16 cellular contexts compared by ENCODE assay signal in genomic region chr5:159850192-159850573, GRCh38.
DNase-seq lines count a peak whose midpoint lies in the region; ATAC-seq, FAIRE-seq and TF ChIP-seq lines count a peak whose summit lies in the region.
"Had no signal": no experiment of that assay in that cellular context is flagged by ENCODE, and none has a peak within 500 bp of the region (broad histone marks: within the 10 kb centered on the region; RNA-seq: fewer than 3 reads in every experiment).

No MANE protein-coding gene starts in this region.

- CTCF ChIA-PET in Panc1 (lab: Charles Lee): no interaction called here
- CTCF ChIA-PET in HepG2 (lab: Yijun Ruan, JAX; ENCODE audit: low intra/inter-chr PET ratio, low total read pairs): no interaction called here

- no peaks in the 10 kb centered on the region for H3K36me3 Mint-ChIP-seq in activated T-helper 1 cell treated with anti-CD3 and anti-CD28 coated beads, Interleukin-12 subunit alpha, Interleukin-12 subunit beta, Interleukin-2, Interleukin-4 antibody, amounts not matched to agents 30 ng/mL and 10 ng/mL and 1 ng/mL, durations not matched to agents 14 hours and 24 hours and 36 hours (ENCODE audit: low read depth)

- POLR2A ChIA-PET in Panc1 (lab: Charles Lee): no interaction called here
- POLR2A ChIA-PET in HepG2 (lab: Yijun Ruan, JAX): no interaction called here

- peak; percentile 84 for ATAC-seq in Panc1
- ATAC-seq in HepG2: no peak
- ATAC-seq: right cardiac atrium, upper lobe of right lung had no signal

- DNase-seq in ELR (ENCODE audit: low read depth) (peak; percentile 94), Panc1 (ENCODE audit: low read depth, low spot score) (no peak), fibroblast of mammary gland (ENCODE audit: low read depth) (peak; percentile 90), skeletal muscle cell (ENCODE audit: low read depth) (peak; percentile 74), pons (ENCODE audit: low spot score) (no peak), GDM1 (lab: John Stamatoyannopoulos, UW) (no peak), HepG2 (ENCODE audit: low spot score) (no peak)
- no peak for DNase-seq in activated T-helper 1 cell treated with anti-CD3 and anti-CD28 coated beads, Interleukin-12 subunit alpha, Interleukin-12 subunit beta, Interleukin-2, Interleukin-4 antibody, amounts not matched to agents 30 ng/mL and 10 ng/mL and 1 ng/mL, durations not matched to agents 14 hours and 24 hours and 36 hours (ENCODE audit: low spot score)
- DNase-seq: activated CD4-positive, alpha-beta T cell treated with anti-CD3 and anti-CD28 coated beads, Interleukin-2, amount 10 ng/mL, durations not matched to agents 24 days and 14 days; activated gamma-delta T cell treated with Interleukin-2 at 50 U/mL for 16 hours; cortex of kidney; midbrain; right cardiac atrium; SIG-M5; upper lobe of right lung had no signal

- TF ChIP-seq EP300 in HepG2 (IDR thresholded peaks at IDR 0.05; ENCODE audit: low read depth in 2 of 2, low read length in 2 of 2): no peak
- TF ChIP-seq EP300 in HepG2 (CRISPR knock-in tag; IDR thresholded peaks at IDR 0.05; ENCODE audit: borderline replicate concordance): no peak

- H3K27ac Mint-ChIP-seq in activated T-helper 1 cell treated with anti-CD3 and anti-CD28 coated beads, Interleukin-12 subunit alpha, Interleukin-12 subunit beta, Interleukin-2, Interleukin-4 antibody, amounts not matched to agents 30 ng/mL and 10 ng/mL and 1 ng/mL, durations not matched to agents 14 hours and 24 hours and 36 hours: no peak overlapping the region
- H3K27ac Mint-ChIP-seq: activated CD4-positive, alpha-beta T cell treated with anti-CD3 and anti-CD28 coated beads, Interleukin-2, amount 10 ng/mL, durations not matched to agents 24 days and 14 days had no signal

- H3K9me3 ChIP-seq in Panc1 (ENCODE audit: control insufficient read depth, insufficient read depth, low read depth, low read length): no peaks in the 10 kb centered on the region
- no peaks in the 10 kb centered on the region for H3K9me3 ChIP-seq in HepG2 (ENCODE audit: low read length)
- H3K9me3 ChIP-seq: upper lobe of right lung had no signal

- intact Hi-C loops in Panc1 (cut with micrococcal nuclease; ENCODE audit: unreplicated experiment) (no loop called here), HepG2 (cut with micrococcal nuclease; ENCODE audit: unreplicated experiment) (no loop called here)
- intact Hi-C loops in activated T-helper 1 cell treated with anti-CD3 and anti-CD28 coated beads, Interleukin-12 subunit alpha, Interleukin-12 subunit beta, Interleukin-2, Interleukin-4 antibody, amounts not matched to agents 30 ng/mL and 10 ng/mL and 1 ng/mL, durations not matched to agents 14 hours and 24 hours and 36 hours (cut with micrococcal nuclease): no loop called here

- H3K36me3 ChIP-seq in Panc1 (ENCODE audit: control insufficient read depth, insufficient read depth, low read length) (no peaks in the 10 kb centered on the region), HepG2 (replicated peaks in 1 of 2; ENCODE audit: control insufficient read depth in 1 of 2, insufficient read depth in 2 of 2, low read length in 2 of 2) (no peaks in the 10 kb centered on the region)
- H3K36me3 ChIP-seq: upper lobe of right lung had no signal

- no peak overlapping the region for H3K4me3 Mint-ChIP-seq in activated T-helper 1 cell treated with anti-CD3 and anti-CD28 coated beads, Interleukin-12 subunit alpha, Interleukin-12 subunit beta, Interleukin-2, Interleukin-4 antibody, amounts not matched to agents 30 ng/mL and 10 ng/mL and 1 ng/mL, durations not matched to agents 14 hours and 24 hours and 36 hours
- H3K4me3 Mint-ChIP-seq: activated CD4-positive, alpha-beta T cell treated with anti-CD3 and anti-CD28 coated beads, Interleukin-2, amount 10 ng/mL, durations not matched to agents 24 days and 14 days had no signal

- no peaks in the 10 kb centered on the region for H3K79me2 ChIP-seq in HepG2 (ENCODE audit: insufficient read depth, low read length)
- H3K79me2 ChIP-seq: hepatocyte had no signal

- no peak overlapping the region for H2AFZ ChIP-seq in HepG2 (ENCODE audit: low read length)
- H2AFZ ChIP-seq: hepatocyte had no signal

- TF ChIP-seq CTCF in Panc1 (IDR thresholded peaks at IDR 0.05) (no peak), fibroblast of mammary gland (conservative IDR thresholded peaks at IDR 0.05; ENCODE audit: control insufficient read depth, insufficient read depth, low read depth, low read length) (no peak), HepG2 (CRISPR knock-in tag; IDR thresholded peaks at IDR 0.05) (no peak)

- TF ChIP-seq RAD21 in HepG2 (CRISPR knock-in tag; IDR thresholded peaks at IDR 0.05): no peak

- peaks cover 11% of the 10 kb centered on the region; the same call in 1 of the 2 replicates for H3K4me1 ChIP-seq in Panc1 (ENCODE audit: control insufficient read depth, insufficient read depth, low read length)
- H3K4me1 ChIP-seq in HepG2 (ENCODE audit: insufficient read depth, low read length): no peaks in the 10 kb centered on the region
- H3K4me1 ChIP-seq: upper lobe of right lung had no signal

- no peaks in the 10 kb centered on the region for H3K4me1 Mint-ChIP-seq in activated T-helper 1 cell treated with anti-CD3 and anti-CD28 coated beads, Interleukin-12 subunit alpha, Interleukin-12 subunit beta, Interleukin-2, Interleukin-4 antibody, amounts not matched to agents 30 ng/mL and 10 ng/mL and 1 ng/mL, durations not matched to agents 14 hours and 24 hours and 36 hours (ENCODE audit: low read depth)
- H3K4me1 Mint-ChIP-seq: activated CD4-positive, alpha-beta T cell treated with anti-CD3 and anti-CD28 coated beads, Interleukin-2, amount 10 ng/mL, durations not matched to agents 24 days and 14 days had no signal

- H3K27ac ChIP-seq in Panc1 (ENCODE audit: low read length): 0 out of 2 replicates have a peak overlapping the region, but pooled peaks have one; percentile 39
- no peak overlapping the region for H3K27ac ChIP-seq in HepG2 (ENCODE audit: extremely low read length, insufficient read depth, low read length)
- H3K27ac ChIP-seq: hepatocyte, upper lobe of right lung had no signal

- H3K4me2 ChIP-seq in HepG2 (ENCODE audit: low read depth, low read length): no peak overlapping the region
- H3K4me2 ChIP-seq: hepatocyte had no signal

- no peak for FAIRE-seq in HepG2 (lab: Jason Lieb, UNC)

- peaks cover 3% of the 10 kb centered on the region for H3K27me3 Mint-ChIP-seq in activated T-helper 1 cell treated with anti-CD3 and anti-CD28 coated beads, Interleukin-12 subunit alpha, Interleukin-12 subunit beta, Interleukin-2, Interleukin-4 antibody, amounts not matched to agents 30 ng/mL and 10 ng/mL and 1 ng/mL, durations not matched to agents 14 hours and 24 hours and 36 hours (ENCODE audit: insufficient read depth)

- H3K9me3 Mint-ChIP-seq in activated T-helper 1 cell treated with anti-CD3 and anti-CD28 coated beads, Interleukin-12 subunit alpha, Interleukin-12 subunit beta, Interleukin-2, Interleukin-4 antibody, amounts not matched to agents 30 ng/mL and 10 ng/mL and 1 ng/mL, durations not matched to agents 14 hours and 24 hours and 36 hours: no peaks in the 10 kb centered on the region

- H3K9ac ChIP-seq in HepG2 (ENCODE audit: insufficient read depth, low read depth, low read length): no peak overlapping the region

- H3K27me3 ChIP-seq in Panc1 (ENCODE audit: control insufficient read depth, insufficient read depth, low read length) (no peaks in the 10 kb centered on the region), HepG2 (ENCODE audit: control insufficient read depth in 1 of 2, insufficient read depth in 2 of 2, low read length in 2 of 2) (no peaks in the 10 kb centered on the region; a peak in 1 of 5 replicates)
- H3K27me3 ChIP-seq: hepatocyte had no signal

- no peak overlapping the region for H3K4me3 ChIP-seq in Panc1 (ENCODE audit: low read depth in 2 of 2, low read length in 2 of 2)
- no peak overlapping the region for H3K4me3 ChIP-seq in fibroblast of mammary gland (ENCODE audit: control insufficient read depth, low read depth, low read length)
- no peak overlapping the region for H3K4me3 ChIP-seq in skeletal muscle cell (ENCODE audit: low read depth, low read length)
- no peak overlapping the region for H3K4me3 ChIP-seq in HepG2 (replicated peaks in 1 of 3; ENCODE audit: insufficient read depth in 1 of 3, low read depth in 2 of 3, low read length in 3 of 3)
- H3K4me3 ChIP-seq: hepatocyte, upper lobe of right lung had no signal

- no peak for TF ChIP-seq POLR2A in HepG2 (IDR thresholded peaks at IDR 0.05; ENCODE audit: insufficient read depth in 1 of 2, low read depth in 2 of 2, low read length in 2 of 2)

- in situ Hi-C loops in Panc1 (cut with HindIII; ENCODE audit: low pct_unique_long_range_greater_than_20kb, low sequenced_read_pairs): no loop called here
- in situ Hi-C loops in HepG2 (cut with HindIII; ENCODE audit: extremely low pct_ligation_motif_present, low pct_unique_long_range_greater_than_20kb): no loop called here

- 17% methylated on average over 2 of the region's 5 CpGs for WGBS in HepG2 (ENCODE audit: low lambda C conversion rate)

- no peaks in the 10 kb centered on the region for H4K20me1 ChIP-seq in HepG2 (ENCODE audit: insufficient read depth, low read length)

- BruUV-seq in Panc1 (replicated peaks; lab: Mats Ljungman, UMichigan) (no TSS peak), HepG2 (replicated peaks; lab: Mats Ljungman, UMichigan) (no TSS peak)

TF ChIP-seq in HepG2, 621 proteins besides CTCF, POLR2A, EP300 and RAD21 (continues in another document):
- TF ChIP-seq CSRNP1 (CRISPR knock-in tag; IDR thresholded peaks at IDR 0.05) (no peak), ZNF616 (CRISPR knock-in tag; IDR thresholded peaks at IDR 0.05; ENCODE audit: low read depth) (no peak)

Comparison
In these comparisons a context has a peak if more than half of its experiments do, and no peak if none do; other contexts are left out.
1. DNase-seq: peak in ELR (single experiment), fibroblast of mammary gland (single experiment) and skeletal muscle cell (single experiment); none in Panc1 (single experiment), pons (single experiment), GDM1 (single experiment), activated T-helper 1 cell treated with anti-CD3 and anti-CD28 coated beads, Interleukin-12 subunit alpha, Interleukin-12 subunit beta, Interleukin-2, Interleukin-4 antibody, amounts not matched to agents 30 ng/mL and 10 ng/mL and 1 ng/mL, durations not matched to agents 14 hours and 24 hours and 36 hours (single experiment) and HepG2 (single experiment).